Comparison of ENCODE assay signal across 2 cellular contexts in the genomic region with DNA sequence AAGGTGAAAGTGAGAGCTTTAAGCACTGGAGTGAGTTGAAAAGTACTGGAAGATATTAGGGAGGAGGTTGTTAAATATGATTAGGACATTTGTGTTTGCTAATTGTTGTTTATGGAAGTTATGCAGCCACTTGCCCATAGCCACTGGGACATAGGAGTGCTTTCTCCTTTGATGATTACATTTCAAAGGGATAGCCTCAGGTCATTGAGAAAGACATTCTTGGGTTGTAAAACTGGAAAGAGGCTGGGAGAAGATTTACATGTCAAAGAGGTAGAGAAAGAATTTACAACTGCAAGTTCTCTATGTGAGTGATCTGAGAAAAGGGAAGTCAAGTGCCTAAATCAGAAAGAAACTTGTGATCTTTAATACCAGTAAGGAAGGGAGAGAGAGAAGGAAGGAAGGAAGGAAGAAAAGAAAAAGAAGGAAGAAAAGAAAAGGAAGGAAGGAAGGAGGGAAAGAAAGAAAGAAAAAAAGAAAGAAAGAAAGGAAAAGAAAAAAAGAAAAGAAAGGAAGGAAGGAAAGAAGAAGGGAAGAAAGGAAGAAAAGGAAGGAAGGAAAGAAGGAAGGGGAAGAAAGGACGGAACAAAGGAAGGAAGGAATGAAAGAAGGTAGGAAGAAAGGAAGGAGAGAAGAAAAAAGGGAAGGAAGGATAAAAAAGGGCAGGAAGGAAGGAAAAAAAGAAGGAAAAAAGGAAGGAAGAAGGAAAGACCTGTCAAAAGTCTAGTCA.
TF ChIP-seq lines count a peak whose summit lies in the region.

No MANE protein-coding gene starts in this region.

TF ChIP-seq in GM23338, 12 proteins besides CTCF, POLR2A, EP300 and RAD21 (continues in another document):
- TF ChIP-seq POLR2AphosphoS5 (IDR thresholded peaks at IDR 0.05; ENCODE audit: low read depth) (0 out of 2 replicates have a peak, but pooled peaks have one; percentile 34), STAT1 (IDR thresholded peaks at IDR 0.05; ENCODE audit: unreplicated experiment) (no peak), EZH2 (IDR thresholded peaks at IDR 0.05; ENCODE audit: low read depth, unreplicated experiment) (no peak), ZNF114 (CRISPR knock-in tag; IDR thresholded peaks at IDR 0.05) (no peak), JUNB (IDR thresholded peaks at IDR 0.05; ENCODE audit: unreplicated experiment) (no peak), ZNF331 (CRISPR knock-in tag; IDR thresholded peaks at IDR 0.05; ENCODE audit: low read depth) (no peak), EZH2phosphoT487 (IDR thresholded peaks at IDR 0.05; ENCODE audit: unreplicated experiment) (no peak), NANOG (IDR thresholded peaks at IDR 0.05; ENCODE audit: borderline replicate concordance) (peak; percentile 85)
- TF ChIP-seq, protein P1, sequence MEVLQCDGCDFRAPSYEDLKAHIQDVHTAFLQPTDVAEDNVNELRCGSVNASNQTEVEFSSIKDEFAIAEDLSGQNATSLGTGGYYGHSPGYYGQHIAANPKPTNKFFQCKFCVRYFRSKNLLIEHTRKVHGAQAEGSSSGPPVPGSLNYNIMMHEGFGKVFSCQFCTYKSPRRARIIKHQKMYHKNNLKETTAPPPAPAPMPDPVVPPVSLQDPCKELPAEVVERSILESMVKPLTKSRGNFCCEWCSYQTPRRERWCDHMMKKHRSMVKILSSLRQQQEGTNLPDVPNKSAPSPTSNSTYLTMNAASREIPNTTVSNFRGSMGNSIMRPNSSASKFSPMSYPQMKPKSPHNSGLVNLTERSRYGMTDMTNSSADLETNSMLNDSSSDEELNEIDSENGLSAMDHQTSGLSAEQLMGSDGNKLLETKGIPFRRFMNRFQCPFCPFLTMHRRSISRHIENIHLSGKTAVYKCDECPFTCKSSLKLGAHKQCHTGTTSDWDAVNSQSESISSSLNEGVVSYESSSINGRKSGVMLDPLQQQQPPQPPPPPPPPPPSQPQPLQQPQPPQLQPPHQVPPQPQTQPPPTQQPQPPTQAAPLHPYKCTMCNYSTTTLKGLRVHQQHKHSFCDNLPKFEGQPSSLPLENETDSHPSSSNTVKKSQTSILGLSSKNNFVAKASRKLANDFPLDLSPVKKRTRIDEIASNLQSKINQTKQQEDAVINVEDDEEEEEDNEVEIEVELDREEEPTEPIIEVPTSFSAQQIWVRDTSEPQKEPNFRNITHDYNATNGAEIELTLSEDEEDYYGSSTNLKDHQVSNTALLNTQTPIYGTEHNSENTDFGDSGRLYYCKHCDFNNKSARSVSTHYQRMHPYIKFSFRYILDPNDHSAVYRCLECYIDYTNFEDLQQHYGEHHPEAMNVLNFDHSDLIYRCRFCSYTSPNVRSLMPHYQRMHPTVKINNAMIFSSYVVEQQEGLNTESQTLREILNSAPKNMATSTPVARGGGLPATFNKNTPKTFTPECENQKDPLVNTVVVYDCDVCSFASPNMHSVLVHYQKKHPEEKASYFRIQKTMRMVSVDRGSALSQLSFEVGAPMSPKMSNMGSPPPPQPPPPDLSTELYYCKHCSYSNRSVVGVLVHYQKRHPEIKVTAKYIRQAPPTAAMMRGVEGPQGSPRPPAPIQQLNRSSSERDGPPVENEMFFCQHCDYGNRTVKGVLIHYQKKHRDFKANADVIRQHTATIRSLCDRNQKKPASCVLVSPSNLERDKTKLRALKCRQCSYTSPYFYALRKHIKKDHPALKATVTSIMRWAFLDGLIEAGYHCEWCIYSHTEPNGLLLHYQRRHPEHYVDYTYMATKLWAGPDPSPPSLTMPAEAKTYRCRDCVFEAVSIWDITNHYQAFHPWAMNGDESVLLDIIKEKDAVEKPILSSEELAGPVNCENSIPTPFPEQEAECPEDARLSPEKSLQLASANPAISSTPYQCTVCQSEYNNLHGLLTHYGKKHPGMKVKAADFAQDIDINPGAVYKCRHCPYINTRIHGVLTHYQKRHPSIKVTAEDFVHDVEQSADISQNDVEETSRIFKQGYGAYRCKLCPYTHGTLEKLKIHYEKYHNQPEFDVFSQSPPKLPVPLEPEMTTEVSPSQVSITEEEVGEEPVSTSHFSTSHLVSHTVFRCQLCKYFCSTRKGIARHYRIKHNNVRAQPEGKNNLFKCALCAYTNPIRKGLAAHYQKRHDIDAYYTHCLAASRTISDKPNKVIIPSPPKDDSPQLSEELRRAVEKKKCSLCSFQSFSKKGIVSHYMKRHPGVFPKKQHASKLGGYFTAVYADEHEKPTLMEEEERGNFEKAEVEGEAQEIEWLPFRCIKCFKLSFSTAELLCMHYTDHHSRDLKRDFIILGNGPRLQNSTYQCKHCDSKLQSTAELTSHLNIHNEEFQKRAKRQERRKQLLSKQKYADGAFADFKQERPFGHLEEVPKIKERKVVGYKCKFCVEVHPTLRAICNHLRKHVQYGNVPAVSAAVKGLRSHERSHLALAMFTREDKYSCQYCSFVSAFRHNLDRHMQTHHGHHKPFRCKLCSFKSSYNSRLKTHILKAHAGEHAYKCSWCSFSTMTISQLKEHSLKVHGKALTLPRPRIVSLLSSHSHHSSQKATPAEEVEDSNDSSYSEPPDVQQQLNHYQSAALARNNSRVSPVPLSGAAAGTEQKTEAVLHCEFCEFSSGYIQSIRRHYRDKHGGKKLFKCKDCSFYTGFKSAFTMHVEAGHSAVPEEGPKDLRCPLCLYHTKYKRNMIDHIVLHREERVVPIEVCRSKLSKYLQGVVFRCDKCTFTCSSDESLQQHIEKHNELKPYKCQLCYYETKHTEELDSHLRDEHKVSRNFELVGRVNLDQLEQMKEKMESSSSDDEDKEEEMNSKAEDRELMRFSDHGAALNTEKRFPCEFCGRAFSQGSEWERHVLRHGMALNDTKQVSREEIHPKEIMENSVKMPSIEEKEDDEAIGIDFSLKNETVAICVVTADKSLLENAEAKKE (CRISPR knock-in tag; IDR thresholded peaks at IDR 0.05), result peak; percentile 69
- TF ChIP-seq, protein P2, sequence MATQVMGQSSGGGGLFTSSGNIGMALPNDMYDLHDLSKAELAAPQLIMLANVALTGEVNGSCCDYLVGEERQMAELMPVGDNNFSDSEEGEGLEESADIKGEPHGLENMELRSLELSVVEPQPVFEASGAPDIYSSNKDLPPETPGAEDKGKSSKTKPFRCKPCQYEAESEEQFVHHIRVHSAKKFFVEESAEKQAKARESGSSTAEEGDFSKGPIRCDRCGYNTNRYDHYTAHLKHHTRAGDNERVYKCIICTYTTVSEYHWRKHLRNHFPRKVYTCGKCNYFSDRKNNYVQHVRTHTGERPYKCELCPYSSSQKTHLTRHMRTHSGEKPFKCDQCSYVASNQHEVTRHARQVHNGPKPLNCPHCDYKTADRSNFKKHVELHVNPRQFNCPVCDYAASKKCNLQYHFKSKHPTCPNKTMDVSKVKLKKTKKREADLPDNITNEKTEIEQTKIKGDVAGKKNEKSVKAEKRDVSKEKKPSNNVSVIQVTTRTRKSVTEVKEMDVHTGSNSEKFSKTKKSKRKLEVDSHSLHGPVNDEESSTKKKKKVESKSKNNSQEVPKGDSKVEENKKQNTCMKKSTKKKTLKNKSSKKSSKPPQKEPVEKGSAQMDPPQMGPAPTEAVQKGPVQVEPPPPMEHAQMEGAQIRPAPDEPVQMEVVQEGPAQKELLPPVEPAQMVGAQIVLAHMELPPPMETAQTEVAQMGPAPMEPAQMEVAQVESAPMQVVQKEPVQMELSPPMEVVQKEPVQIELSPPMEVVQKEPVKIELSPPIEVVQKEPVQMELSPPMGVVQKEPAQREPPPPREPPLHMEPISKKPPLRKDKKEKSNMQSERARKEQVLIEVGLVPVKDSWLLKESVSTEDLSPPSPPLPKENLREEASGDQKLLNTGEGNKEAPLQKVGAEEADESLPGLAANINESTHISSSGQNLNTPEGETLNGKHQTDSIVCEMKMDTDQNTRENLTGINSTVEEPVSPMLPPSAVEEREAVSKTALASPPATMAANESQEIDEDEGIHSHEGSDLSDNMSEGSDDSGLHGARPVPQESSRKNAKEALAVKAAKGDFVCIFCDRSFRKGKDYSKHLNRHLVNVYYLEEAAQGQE (IDR thresholded peaks at IDR 0.05; ENCODE audit: unreplicated experiment), result no peak

TF ChIP-seq in IMR-90, 13 proteins besides CTCF, POLR2A, EP300 and RAD21:
- TF ChIP-seq MAZ (IDR thresholded peaks at IDR 0.05; ENCODE audit: borderline replicate concordance, low read depth, low read length), result no peak
- TF ChIP-seq, protein P3, sequence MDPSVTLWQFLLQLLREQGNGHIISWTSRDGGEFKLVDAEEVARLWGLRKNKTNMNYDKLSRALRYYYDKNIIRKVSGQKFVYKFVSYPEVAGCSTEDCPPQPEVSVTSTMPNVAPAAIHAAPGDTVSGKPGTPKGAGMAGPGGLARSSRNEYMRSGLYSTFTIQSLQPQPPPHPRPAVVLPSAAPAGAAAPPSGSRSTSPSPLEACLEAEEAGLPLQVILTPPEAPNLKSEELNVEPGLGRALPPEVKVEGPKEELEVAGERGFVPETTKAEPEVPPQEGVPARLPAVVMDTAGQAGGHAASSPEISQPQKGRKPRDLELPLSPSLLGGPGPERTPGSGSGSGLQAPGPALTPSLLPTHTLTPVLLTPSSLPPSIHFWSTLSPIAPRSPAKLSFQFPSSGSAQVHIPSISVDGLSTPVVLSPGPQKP (IDR thresholded peaks at IDR 0.05; ENCODE audit: borderline replicate concordance, low read depth, low read length), result no peak
- TF ChIP-seq, protein P4, sequence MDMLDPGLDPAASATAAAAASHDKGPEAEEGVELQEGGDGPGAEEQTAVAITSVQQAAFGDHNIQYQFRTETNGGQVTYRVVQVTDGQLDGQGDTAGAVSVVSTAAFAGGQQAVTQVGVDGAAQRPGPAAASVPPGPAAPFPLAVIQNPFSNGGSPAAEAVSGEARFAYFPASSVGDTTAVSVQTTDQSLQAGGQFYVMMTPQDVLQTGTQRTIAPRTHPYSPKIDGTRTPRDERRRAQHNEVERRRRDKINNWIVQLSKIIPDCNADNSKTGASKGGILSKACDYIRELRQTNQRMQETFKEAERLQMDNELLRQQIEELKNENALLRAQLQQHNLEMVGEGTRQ (IDR thresholded peaks at IDR 0.05; ENCODE audit: low read depth, low read length), result no peak
- no peak for TF ChIP-seq RCOR1 (IDR thresholded peaks at IDR 0.05; ENCODE audit: insufficient replicate concordance, low read length)
- no peak for TF ChIP-seq MXI1 (IDR thresholded peaks at IDR 0.05; ENCODE audit: borderline replicate concordance, low read depth, low read length)
- no peak for TF ChIP-seq CEBPB (IDR thresholded peaks at IDR 0.05; ENCODE audit: low read depth, low read length)
- no peak for TF ChIP-seq FOS (IDR thresholded peaks at IDR 0.05; ENCODE audit: low read depth, low read length)
- TF ChIP-seq CHD1 (IDR thresholded peaks at IDR 0.05; ENCODE audit: low read depth, low read length), result no peak
- no peak for TF ChIP-seq BHLHE40 (IDR thresholded peaks at IDR 0.05; ENCODE audit: low read depth, low read length)
- no peak for TF ChIP-seq MAFK (IDR thresholded peaks at IDR 0.05; ENCODE audit: low read depth, low read length)
- no peak for TF ChIP-seq RFX5 (IDR thresholded peaks at IDR 0.05; ENCODE audit: low read depth, low read length)
- no peak for TF ChIP-seq SMC3 (IDR thresholded peaks at IDR 0.05; ENCODE audit: low read depth, low read length)
- no peak for TF ChIP-seq NFE2L2 (IDR thresholded peaks at IDR 0.05; ENCODE audit: low read depth, low read length)
